In the genomic region with DNA sequence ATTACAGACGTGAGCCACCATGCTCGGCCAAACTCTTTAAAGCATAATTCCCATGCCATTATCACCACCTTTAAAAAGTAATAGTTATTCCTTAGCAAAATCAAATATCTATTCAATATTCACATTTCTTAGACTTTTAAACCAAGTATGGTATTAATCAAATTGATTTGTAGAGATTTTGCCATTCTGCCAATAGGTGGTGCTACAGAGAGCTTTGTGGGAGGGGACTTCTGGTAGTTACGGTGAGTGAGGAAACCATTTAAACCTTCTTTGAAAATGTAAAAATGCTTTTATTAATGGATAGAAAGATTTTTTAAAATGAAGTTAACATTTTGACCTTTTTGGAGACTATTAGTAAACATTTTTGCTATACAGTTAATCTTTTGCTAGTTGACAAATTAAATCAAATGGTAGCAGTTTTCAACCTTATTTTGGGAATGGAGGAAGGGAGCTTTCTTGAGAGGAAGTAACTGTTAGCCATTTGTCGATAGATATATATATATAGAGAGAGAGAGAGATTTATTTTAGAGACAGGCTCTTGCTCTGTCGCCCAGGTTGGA, we compare ENCODE assay signal across 8 cellular contexts. TPM values are rescaled to one million over a fixed set of nuclear protein-coding genes. Genes with fewer than 3 reads are reported as not detected.
DNase-seq lines count a peak whose midpoint lies in the region; ATAC-seq and TF ChIP-seq lines count a peak whose summit lies in the region.

No MANE protein-coding gene starts in this region.

- TF ChIP-seq EP300 in ovary (IDR thresholded peaks at IDR 0.05): no peak

- no peak overlapping the region for H3K4me3 ChIP-seq in ovary

- DNase-seq in CD1c-positive myeloid dendritic cell (ENCODE audit: extremely low spot score) (peak; percentile 55), GM13977 (ENCODE audit: low spot score) (no peak), KG1 (lab: John Stamatoyannopoulos, UW) (peak; percentile 7), left lobe of liver (ENCODE audit: low spot score) (no peak), ovary (no peak)
- DNase-seq in activated naive CD8-positive, alpha-beta T cell treated with anti-CD3 and anti-CD28 coated beads for 36 hours: peak; percentile 6
- no peak for DNase-seq in activated T-helper 2 cell treated with anti-CD3 and anti-CD28 coated beads, Interferon-gamma antibody, Interleukin-2, Interleukin-4, amounts not matched to agents 10 μg/mL and 5 μg/mL and 100 μg/mL, durations not matched to agents 14 hours and 24 hours and 36 hours (ENCODE audit: low spot score)

- no peaks in the 10 kb centered on the region for H3K9me3 Mint-ChIP-seq in activated naive CD8-positive, alpha-beta T cell treated with anti-CD3 and anti-CD28 coated beads for 36 hours
- no peaks in the 10 kb centered on the region for H3K9me3 Mint-ChIP-seq in activated T-helper 2 cell treated with anti-CD3 and anti-CD28 coated beads, Interferon-gamma antibody, Interleukin-2, Interleukin-4, amounts not matched to agents 10 μg/mL and 5 μg/mL and 100 μg/mL, durations not matched to agents 14 hours and 24 hours and 36 hours

- 78 to 84% (median 82%) methylated on average over 5 of the region's 5 CpGs for WGBS in ovary, 3 donors

- H3K4me3 Mint-ChIP-seq in activated naive CD8-positive, alpha-beta T cell treated with anti-CD3 and anti-CD28 coated beads for 36 hours: no peak overlapping the region
- no peak overlapping the region for H3K4me3 Mint-ChIP-seq in activated T-helper 2 cell treated with anti-CD3 and anti-CD28 coated beads, Interferon-gamma antibody, Interleukin-2, Interleukin-4, amounts not matched to agents 10 μg/mL and 5 μg/mL and 100 μg/mL, durations not matched to agents 14 hours and 24 hours and 36 hours (ENCODE audit: low read depth)

- H3K27me3 ChIP-seq in ovary: no peaks in the 10 kb centered on the region

- TF ChIP-seq CTCF in GM13977 (IDR thresholded peaks at IDR 0.05; ENCODE audit: extremely low read depth, insufficient read depth, missing control alignments) (peak; percentile 53), ovary (IDR thresholded peaks at IDR 0.05) (no peak)

- H3K36me3 Mint-ChIP-seq in activated naive CD8-positive, alpha-beta T cell treated with anti-CD3 and anti-CD28 coated beads for 36 hours: peaks cover 19% of the 10 kb centered on the region
- peaks cover 55% of the 10 kb centered on the region for H3K36me3 Mint-ChIP-seq in activated T-helper 2 cell treated with anti-CD3 and anti-CD28 coated beads, Interferon-gamma antibody, Interleukin-2, Interleukin-4, amounts not matched to agents 10 μg/mL and 5 μg/mL and 100 μg/mL, durations not matched to agents 14 hours and 24 hours and 36 hours (ENCODE audit: low read depth)

- ATAC-seq in left lobe of liver: peak; percentile 52
- no peak for ATAC-seq in GM18909 (IDR thresholded peaks at IDR 0.05; ENCODE audit: poor library complexity, unreplicated experiment)

- H3K4me1 Mint-ChIP-seq in activated naive CD8-positive, alpha-beta T cell treated with anti-CD3 and anti-CD28 coated beads for 36 hours: peaks cover 4% of the 10 kb centered on the region
- peaks cover 7% of the 10 kb centered on the region for H3K4me1 Mint-ChIP-seq in activated T-helper 2 cell treated with anti-CD3 and anti-CD28 coated beads, Interferon-gamma antibody, Interleukin-2, Interleukin-4, amounts not matched to agents 10 μg/mL and 5 μg/mL and 100 μg/mL, durations not matched to agents 14 hours and 24 hours and 36 hours (ENCODE audit: low read depth)

- H3K4me1 ChIP-seq in ovary (ENCODE audit: insufficient read depth): no peaks in the 10 kb centered on the region

- H3K36me3 ChIP-seq in ovary: no peaks in the 10 kb centered on the region

- H3K27ac Mint-ChIP-seq in activated naive CD8-positive, alpha-beta T cell treated with anti-CD3 and anti-CD28 coated beads for 36 hours: no peak overlapping the region
- no peak overlapping the region for H3K27ac Mint-ChIP-seq in activated T-helper 2 cell treated with anti-CD3 and anti-CD28 coated beads, Interferon-gamma antibody, Interleukin-2, Interleukin-4, amounts not matched to agents 10 μg/mL and 5 μg/mL and 100 μg/mL, durations not matched to agents 14 hours and 24 hours and 36 hours

- TF ChIP-seq POLR2A in ovary (IDR thresholded peaks at IDR 0.05): no peak

- intact Hi-C loops in ovary (cut with DNase I): no loop called here
- intact Hi-C loops in activated T-helper 2 cell treated with anti-CD3 and anti-CD28 coated beads, Interferon-gamma antibody, Interleukin-2, Interleukin-4, amounts not matched to agents 10 μg/mL and 5 μg/mL and 100 μg/mL, durations not matched to agents 14 hours and 24 hours and 36 hours (cut with micrococcal nuclease): no loop called here

- H3K27me3 Mint-ChIP-seq in activated naive CD8-positive, alpha-beta T cell treated with anti-CD3 and anti-CD28 coated beads for 36 hours: no peaks in the 10 kb centered on the region
- no peaks in the 10 kb centered on the region for H3K27me3 Mint-ChIP-seq in activated T-helper 2 cell treated with anti-CD3 and anti-CD28 coated beads, Interferon-gamma antibody, Interleukin-2, Interleukin-4, amounts not matched to agents 10 μg/mL and 5 μg/mL and 100 μg/mL, durations not matched to agents 14 hours and 24 hours and 36 hours (ENCODE audit: low read depth)

- H3K27ac ChIP-seq in ovary: no peak overlapping the region

- H3K9me3 ChIP-seq in ovary: no peaks in the 10 kb centered on the region

- in situ Hi-C loops in GM13977 (cut with MboI; ENCODE audit: low pct_unique_long_range_greater_than_20kb, low sequenced_read_pairs, unreplicated experiment): no loop called here

RNA-seq across cellular contexts. Expression of gene IARS2, which starts 19.3 kb away (rescaled TPM):
- 10 to 100 TPM; 78.5 to 81.4 TPM for total RNA-seq in activated naive CD8-positive, alpha-beta T cell treated with anti-CD3 and anti-CD28 coated beads for 36 hours
- total RNA-seq in left lobe of liver (45.5 TPM), ovary (10 to 100 TPM; 37.2 to 52.0 (median 43.0) TPM)
- polyA plus RNA-seq in ovary: 10 to 100 TPM; 35.3 to 52.9 TPM
- 87.8 and 89.1 TPM in 2 replicates for total RNA-seq in activated T-helper 2 cell treated with anti-CD3 and anti-CD28 coated beads, Interferon-gamma antibody, Interleukin-2, Interleukin-4, amounts not matched to agents 10 μg/mL and 5 μg/mL and 100 μg/mL, durations not matched to agents 14 hours and 24 hours and 36 hours

RNA-seq across cellular contexts. Expression of gene BPNT1, which starts 23.6 kb away (rescaled TPM):
- total RNA-seq in activated naive CD8-positive, alpha-beta T cell treated with anti-CD3 and anti-CD28 coated beads for 36 hours: 10 to 100 TPM; 23.6 to 26.1 TPM
- total RNA-seq in left lobe of liver (17.9 TPM), ovary (10 to 100 TPM; 12.9 to 18.2 (median 15.0) TPM)
- polyA plus RNA-seq in ovary: 10 to 100 TPM; 16.5 to 34.0 TPM
- total RNA-seq in activated T-helper 2 cell treated with anti-CD3 and anti-CD28 coated beads, Interferon-gamma antibody, Interleukin-2, Interleukin-4, amounts not matched to agents 10 μg/mL and 5 μg/mL and 100 μg/mL, durations not matched to agents 14 hours and 24 hours and 36 hours: 29.8 and 30.6 TPM in 2 replicates

Comparison
In these comparisons a context has a peak if more than half of its experiments do, and no peak if none do; other contexts are left out.
1. DNase-seq: peak in CD1c-positive myeloid dendritic cell (single experiment), KG1 (single experiment) and activated naive CD8-positive, alpha-beta T cell treated with anti-CD3 and anti-CD28 coated beads for 36 hours (single experiment); none in GM13977 (single experiment), left lobe of liver (single experiment), ovary (0 of 5) and activated T-helper 2 cell treated with anti-CD3 and anti-CD28 coated beads, Interferon-gamma antibody, Interleukin-2, Interleukin-4, amounts not matched to agents 10 μg/mL and 5 μg/mL and 100 μg/mL, durations not matched to agents 14 hours and 24 hours and 36 hours (single experiment).